In the genomic region with DNA sequence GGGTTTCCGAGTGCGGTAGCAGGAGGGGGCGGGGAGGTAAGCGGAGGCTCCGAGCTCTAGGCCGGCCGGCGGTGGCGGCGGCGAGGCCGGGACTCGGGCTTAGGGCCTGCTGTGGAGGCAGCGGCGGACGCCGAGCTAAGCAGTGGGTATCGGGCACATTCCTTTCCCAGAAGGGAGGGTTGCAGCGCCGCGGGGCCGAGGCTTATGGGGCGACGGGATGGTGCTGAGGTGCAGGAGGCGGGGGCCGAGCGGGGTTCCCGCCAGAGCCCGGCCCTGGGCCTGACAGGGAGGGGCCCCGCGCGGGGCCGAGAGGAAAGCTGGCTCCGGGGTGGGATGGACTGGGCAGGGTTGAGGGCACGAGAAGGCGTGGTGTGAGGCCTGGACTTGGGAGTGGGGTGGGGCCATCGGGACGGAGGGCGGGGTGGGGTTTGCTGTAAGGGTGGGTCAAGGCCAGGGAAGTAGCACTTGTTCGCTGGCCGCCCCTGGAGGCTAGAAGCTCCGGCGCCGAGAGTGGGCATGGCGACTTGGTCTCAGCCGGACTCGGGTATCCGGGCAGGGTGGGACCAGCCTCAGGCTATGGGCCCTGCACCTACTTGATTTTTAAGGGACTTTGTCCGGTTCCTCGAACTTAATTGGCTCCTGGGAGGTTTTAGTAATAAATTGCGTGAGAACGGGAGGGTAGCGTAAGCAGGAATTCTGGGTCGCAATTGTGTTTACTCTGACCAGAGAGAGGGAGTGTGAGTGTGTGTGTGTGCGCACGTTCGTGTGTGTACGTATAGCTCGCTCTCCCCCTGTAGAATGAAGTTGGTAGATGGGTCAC, we compare ENCODE assay signal across 1 cellular context.
A peak's percentile ranks its signal among the peaks of the same experiment; 100 is the strongest.
TF ChIP-seq lines count a peak whose summit lies in the region.

A gene with protein sequence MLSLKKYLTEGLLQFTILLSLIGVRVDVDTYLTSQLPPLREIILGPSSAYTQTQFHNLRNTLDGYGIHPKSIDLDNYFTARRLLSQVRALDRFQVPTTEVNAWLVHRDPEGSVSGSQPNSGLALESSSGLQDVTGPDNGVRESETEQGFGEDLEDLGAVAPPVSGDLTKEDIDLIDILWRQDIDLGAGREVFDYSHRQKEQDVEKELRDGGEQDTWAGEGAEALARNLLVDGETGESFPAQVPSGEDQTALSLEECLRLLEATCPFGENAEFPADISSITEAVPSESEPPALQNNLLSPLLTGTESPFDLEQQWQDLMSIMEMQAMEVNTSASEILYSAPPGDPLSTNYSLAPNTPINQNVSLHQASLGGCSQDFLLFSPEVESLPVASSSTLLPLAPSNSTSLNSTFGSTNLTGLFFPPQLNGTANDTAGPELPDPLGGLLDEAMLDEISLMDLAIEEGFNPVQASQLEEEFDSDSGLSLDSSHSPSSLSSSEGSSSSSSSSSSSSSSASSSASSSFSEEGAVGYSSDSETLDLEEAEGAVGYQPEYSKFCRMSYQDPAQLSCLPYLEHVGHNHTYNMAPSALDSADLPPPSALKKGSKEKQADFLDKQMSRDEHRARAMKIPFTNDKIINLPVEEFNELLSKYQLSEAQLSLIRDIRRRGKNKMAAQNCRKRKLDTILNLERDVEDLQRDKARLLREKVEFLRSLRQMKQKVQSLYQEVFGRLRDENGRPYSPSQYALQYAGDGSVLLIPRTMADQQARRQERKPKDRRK (plus strand): TSS at position 39 of the 820 bp plus-strand sequence. CDS start 2,760 bp downstream, outside the sequence.

TF ChIP-seq in HepG2, 621 proteins besides CTCF, POLR2A, EP300 and RAD21 (continued from another document and continues in another):
- TF ChIP-seq, protein P1, sequence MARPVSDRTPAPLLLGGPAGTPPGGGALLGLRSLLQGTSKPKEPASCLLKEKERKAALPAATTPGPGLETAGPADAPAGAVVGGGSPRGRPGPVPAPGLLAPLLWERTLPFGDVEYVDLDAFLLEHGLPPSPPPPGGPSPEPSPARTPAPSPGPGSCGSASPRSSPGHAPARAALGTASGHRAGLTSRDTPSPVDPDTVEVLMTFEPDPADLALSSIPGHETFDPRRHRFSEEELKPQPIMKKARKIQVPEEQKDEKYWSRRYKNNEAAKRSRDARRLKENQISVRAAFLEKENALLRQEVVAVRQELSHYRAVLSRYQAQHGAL (CRISPR knock-in tag; IDR thresholded peaks at IDR 0.05; ENCODE audit: not compliant biosample characterization), result no peak
- peak; percentile 29; the same call in 1 of the 2 replicates for TF ChIP-seq AKAP8 (CRISPR knock-in tag; IDR thresholded peaks at IDR 0.05)
- 0 out of 2 replicates have a peak, but pooled peaks have one; percentile 15 for TF ChIP-seq ZNF780A (CRISPR knock-in tag; IDR thresholded peaks at IDR 0.05)
- TF ChIP-seq, protein P2, sequence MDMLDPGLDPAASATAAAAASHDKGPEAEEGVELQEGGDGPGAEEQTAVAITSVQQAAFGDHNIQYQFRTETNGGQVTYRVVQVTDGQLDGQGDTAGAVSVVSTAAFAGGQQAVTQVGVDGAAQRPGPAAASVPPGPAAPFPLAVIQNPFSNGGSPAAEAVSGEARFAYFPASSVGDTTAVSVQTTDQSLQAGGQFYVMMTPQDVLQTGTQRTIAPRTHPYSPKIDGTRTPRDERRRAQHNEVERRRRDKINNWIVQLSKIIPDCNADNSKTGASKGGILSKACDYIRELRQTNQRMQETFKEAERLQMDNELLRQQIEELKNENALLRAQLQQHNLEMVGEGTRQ (IDR thresholded peaks at IDR 0.05; ENCODE audit: low read depth, low read length), result no peak
- TF ChIP-seq, protein P2 (CRISPR knock-in tag; IDR thresholded peaks at IDR 0.05; ENCODE audit: borderline replicate concordance), result no peak
- TF ChIP-seq DMAP1 (CRISPR knock-in tag; IDR thresholded peaks at IDR 0.05), result peak; percentile 73
- no peak for TF ChIP-seq ZNF557 (CRISPR knock-in tag; IDR thresholded peaks at IDR 0.05)
- peak; percentile 81 for TF ChIP-seq ZNF451 (CRISPR knock-in tag; IDR thresholded peaks at IDR 0.05)
- 0 out of 2 replicates have a peak, but pooled peaks have one; percentile 71 for TF ChIP-seq SSRP1 (CRISPR knock-in tag; IDR thresholded peaks at IDR 0.05)
- TF ChIP-seq, protein P3, sequence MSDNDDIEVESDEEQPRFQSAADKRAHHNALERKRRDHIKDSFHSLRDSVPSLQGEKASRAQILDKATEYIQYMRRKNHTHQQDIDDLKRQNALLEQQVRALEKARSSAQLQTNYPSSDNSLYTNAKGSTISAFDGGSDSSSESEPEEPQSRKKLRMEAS (IDR thresholded peaks at IDR 0.05), result peak; percentile 67
- no peak for TF ChIP-seq ZKSCAN5 (CRISPR knock-in tag; IDR thresholded peaks at IDR 0.05)
- no peak; the same call in 1 of the 2 replicates for TF ChIP-seq ZNF33A (CRISPR knock-in tag; IDR thresholded peaks at IDR 0.05; ENCODE audit: borderline replicate concordance)
- TF ChIP-seq, protein P4, sequence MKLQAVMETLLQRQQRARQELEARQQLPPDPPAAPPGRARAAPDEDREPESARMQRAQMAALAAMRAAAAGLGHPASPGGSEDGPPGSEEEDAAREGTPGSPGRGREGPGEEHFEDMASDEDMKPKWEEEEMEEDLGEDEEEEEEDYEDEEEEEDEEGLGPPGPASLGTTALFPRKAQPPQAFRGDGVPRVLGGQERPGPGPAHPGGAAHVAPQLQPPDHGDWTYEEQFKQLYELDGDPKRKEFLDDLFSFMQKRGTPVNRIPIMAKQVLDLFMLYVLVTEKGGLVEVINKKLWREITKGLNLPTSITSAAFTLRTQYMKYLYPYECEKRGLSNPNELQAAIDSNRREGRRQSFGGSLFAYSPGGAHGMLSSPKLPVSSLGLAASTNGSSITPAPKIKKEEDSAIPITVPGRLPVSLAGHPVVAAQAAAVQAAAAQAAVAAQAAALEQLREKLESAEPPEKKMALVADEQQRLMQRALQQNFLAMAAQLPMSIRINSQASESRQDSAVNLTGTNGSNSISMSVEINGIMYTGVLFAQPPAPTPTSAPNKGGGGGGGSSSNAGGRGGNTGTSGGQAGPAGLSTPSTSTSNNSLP (IDR thresholded peaks at IDR 0.05; ENCODE audit: low read depth, low read length), result no peak
- peak; percentile 72; the same call in 1 of the 2 replicates for TF ChIP-seq PRMT3 (CRISPR knock-in tag; IDR thresholded peaks at IDR 0.05; ENCODE audit: borderline replicate concordance, low read depth)
- TF ChIP-seq, protein P5, sequence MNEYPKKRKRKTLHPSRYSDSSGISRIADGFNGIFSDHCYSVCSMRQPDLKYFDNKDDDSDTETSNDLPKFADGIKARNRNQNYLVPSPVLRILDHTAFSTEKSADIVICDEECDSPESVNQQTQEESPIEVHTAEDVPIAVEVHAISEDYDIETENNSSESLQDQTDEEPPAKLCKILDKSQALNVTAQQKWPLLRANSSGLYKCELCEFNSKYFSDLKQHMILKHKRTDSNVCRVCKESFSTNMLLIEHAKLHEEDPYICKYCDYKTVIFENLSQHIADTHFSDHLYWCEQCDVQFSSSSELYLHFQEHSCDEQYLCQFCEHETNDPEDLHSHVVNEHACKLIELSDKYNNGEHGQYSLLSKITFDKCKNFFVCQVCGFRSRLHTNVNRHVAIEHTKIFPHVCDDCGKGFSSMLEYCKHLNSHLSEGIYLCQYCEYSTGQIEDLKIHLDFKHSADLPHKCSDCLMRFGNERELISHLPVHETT (CRISPR knock-in tag; conservative IDR thresholded peaks at IDR 0.05), result peak; percentile 43
- peak; percentile 32; the same call in 1 of the 2 replicates for TF ChIP-seq ZNF746 (CRISPR knock-in tag; IDR thresholded peaks at IDR 0.05)
- TF ChIP-seq, protein P6, sequence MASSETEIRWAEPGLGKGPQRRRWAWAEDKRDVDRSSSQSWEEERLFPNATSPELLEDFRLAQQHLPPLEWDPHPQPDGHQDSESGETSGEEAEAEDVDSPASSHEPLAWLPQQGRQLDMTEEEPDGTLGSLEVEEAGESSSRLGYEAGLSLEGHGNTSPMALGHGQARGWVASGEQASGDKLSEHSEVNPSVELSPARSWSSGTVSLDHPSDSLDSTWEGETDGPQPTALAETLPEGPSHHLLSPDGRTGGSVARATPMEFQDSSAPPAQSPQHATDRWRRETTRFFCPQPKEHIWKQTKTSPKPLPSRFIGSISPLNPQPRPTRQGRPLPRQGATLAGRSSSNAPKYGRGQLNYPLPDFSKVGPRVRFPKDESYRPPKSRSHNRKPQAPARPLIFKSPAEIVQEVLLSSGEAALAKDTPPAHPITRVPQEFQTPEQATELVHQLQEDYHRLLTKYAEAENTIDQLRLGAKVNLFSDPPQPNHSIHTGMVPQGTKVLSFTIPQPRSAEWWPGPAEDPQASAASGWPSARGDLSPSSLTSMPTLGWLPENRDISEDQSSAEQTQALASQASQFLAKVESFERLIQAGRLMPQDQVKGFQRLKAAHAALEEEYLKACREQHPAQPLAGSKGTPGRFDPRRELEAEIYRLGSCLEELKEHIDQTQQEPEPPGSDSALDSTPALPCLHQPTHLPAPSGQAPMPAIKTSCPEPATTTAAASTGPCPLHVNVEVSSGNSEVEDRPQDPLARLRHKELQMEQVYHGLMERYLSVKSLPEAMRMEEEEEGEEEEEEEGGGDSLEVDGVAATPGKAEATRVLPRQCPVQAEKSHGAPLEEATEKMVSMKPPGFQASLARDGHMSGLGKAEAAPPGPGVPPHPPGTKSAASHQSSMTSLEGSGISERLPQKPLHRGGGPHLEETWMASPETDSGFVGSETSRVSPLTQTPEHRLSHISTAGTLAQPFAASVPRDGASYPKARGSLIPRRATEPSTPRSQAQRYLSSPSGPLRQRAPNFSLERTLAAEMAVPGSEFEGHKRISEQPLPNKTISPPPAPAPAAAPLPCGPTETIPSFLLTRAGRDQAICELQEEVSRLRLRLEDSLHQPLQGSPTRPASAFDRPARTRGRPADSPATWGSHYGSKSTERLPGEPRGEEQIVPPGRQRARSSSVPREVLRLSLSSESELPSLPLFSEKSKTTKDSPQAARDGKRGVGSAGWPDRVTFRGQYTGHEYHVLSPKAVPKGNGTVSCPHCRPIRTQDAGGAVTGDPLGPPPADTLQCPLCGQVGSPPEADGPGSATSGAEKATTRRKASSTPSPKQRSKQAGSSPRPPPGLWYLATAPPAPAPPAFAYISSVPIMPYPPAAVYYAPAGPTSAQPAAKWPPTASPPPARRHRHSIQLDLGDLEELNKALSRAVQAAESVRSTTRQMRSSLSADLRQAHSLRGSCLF (CRISPR knock-in tag; IDR thresholded peaks at IDR 0.05; ENCODE audit: borderline replicate concordance), result no peak
- no peak for TF ChIP-seq ZNF282 (IDR thresholded peaks at IDR 0.05; ENCODE audit: partially characterized antibody)
- peak; percentile 97 for TF ChIP-seq POLR2AphosphoS5 (IDR thresholded peaks at IDR 0.05; ENCODE audit: low read depth, low read length)
- TF ChIP-seq, protein P7, sequence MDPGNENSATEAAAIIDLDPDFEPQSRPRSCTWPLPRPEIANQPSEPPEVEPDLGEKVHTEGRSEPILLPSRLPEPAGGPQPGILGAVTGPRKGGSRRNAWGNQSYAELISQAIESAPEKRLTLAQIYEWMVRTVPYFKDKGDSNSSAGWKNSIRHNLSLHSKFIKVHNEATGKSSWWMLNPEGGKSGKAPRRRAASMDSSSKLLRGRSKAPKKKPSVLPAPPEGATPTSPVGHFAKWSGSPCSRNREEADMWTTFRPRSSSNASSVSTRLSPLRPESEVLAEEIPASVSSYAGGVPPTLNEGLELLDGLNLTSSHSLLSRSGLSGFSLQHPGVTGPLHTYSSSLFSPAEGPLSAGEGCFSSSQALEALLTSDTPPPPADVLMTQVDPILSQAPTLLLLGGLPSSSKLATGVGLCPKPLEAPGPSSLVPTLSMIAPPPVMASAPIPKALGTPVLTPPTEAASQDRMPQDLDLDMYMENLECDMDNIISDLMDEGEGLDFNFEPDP (CRISPR knock-in tag; conservative IDR thresholded peaks at IDR 0.05), result peak; percentile 8; the same call in 1 of the 2 replicates
- TF ChIP-seq, protein P8, sequence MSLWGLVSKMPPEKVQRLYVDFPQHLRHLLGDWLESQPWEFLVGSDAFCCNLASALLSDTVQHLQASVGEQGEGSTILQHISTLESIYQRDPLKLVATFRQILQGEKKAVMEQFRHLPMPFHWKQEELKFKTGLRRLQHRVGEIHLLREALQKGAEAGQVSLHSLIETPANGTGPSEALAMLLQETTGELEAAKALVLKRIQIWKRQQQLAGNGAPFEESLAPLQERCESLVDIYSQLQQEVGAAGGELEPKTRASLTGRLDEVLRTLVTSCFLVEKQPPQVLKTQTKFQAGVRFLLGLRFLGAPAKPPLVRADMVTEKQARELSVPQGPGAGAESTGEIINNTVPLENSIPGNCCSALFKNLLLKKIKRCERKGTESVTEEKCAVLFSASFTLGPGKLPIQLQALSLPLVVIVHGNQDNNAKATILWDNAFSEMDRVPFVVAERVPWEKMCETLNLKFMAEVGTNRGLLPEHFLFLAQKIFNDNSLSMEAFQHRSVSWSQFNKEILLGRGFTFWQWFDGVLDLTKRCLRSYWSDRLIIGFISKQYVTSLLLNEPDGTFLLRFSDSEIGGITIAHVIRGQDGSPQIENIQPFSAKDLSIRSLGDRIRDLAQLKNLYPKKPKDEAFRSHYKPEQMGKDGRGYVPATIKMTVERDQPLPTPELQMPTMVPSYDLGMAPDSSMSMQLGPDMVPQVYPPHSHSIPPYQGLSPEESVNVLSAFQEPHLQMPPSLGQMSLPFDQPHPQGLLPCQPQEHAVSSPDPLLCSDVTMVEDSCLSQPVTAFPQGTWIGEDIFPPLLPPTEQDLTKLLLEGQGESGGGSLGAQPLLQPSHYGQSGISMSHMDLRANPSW (CRISPR knock-in tag; IDR thresholded peaks at IDR 0.05; ENCODE audit: borderline replicate concordance), result peak; percentile 54; the same call in 1 of the 2 replicates
- TF ChIP-seq KDM4B (CRISPR knock-in tag; IDR thresholded peaks at IDR 0.05), result no peak; the same call in 1 of the 2 replicates
- TF ChIP-seq, protein P9, sequence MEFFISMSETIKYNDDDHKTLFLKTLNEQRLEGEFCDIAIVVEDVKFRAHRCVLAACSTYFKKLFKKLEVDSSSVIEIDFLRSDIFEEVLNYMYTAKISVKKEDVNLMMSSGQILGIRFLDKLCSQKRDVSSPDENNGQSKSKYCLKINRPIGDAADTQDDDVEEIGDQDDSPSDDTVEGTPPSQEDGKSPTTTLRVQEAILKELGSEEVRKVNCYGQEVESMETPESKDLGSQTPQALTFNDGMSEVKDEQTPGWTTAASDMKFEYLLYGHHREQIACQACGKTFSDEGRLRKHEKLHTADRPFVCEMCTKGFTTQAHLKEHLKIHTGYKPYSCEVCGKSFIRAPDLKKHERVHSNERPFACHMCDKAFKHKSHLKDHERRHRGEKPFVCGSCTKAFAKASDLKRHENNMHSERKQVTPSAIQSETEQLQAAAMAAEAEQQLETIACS (CRISPR knock-in tag; IDR thresholded peaks at IDR 0.05), result no peak; the same call in 1 of the 2 replicates
- peak; percentile 81 for TF ChIP-seq ZSCAN25 (CRISPR knock-in tag; IDR thresholded peaks at IDR 0.05)
- peak; percentile 46; the same call in 1 of the 2 replicates for TF ChIP-seq SATB2 (CRISPR knock-in tag; IDR thresholded peaks at IDR 0.05)
